Comparison of ENCODE assay signal across 14 cellular contexts in the genomic region with DNA sequence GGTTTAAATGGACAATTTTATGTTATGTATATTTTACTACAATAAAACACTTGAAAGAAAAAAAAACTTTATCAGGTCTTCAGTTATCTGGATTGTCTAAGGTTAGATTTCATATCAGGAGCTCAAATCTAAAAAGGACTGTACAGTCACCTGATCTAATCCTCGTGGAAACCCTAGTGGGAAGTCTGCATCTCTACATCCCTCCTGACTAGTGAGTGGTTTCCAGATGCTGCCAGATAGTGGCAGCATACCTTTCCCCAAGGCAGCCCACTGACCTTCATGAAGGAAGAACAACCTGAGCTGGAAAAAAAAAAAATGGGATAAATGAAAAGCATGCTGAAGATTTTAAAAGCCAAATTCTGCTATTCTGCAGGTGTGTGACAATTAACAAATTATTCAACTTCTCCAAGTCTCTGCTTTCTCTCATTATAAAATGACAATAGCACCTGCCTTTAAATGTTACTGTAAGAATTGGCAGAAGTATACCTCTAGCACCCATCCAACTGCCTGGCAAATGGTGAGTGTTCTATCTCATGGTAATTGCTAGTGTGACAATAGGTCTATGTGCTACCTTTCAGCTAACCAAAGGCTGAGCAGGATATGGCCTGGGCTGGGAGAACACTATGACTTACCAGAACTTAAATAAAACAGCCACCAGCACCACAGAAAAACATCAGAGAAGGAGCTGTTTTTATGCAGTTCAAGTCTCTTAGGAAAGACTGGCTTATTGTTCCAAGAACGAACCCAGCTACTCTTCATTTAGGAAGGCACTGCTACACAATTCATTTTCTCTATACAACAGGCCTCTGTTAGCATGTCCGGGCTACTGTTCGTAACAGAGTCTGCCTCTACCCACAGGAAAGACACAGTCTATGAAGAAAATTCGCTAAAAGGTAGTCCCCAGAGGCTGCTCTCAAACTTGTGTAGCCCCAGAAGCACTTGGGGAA. TPM values are rescaled to one million over a fixed set of nuclear protein-coding genes. Genes with fewer than 3 reads are reported as not detected.
A peak's percentile ranks its signal among the peaks of the same experiment; 100 is the strongest.
DNase-seq lines count a peak whose midpoint lies in the region; ATAC-seq and TF ChIP-seq lines count a peak whose summit lies in the region.
"Had no signal": no experiment of that assay in that cellular context is flagged by ENCODE, and none has a peak within 500 bp of the region (broad histone marks: within the 10 kb centered on the region; RNA-seq: fewer than 3 reads in every experiment).

No MANE protein-coding gene starts in this region.

- H3K36me3 ChIP-seq in cardiac muscle cell (no peaks in the 10 kb centered on the region), RWPE2 (ENCODE audit: low read depth) (peaks cover 30% of the 10 kb centered on the region), smooth muscle cell (ENCODE audit: low read depth) (no peaks in the 10 kb centered on the region)

- peaks cover 96% of the 10 kb centered on the region for H3K79me2 ChIP-seq in smooth muscle cell (ENCODE audit: low read depth)

- H3K4me3 ChIP-seq in cardiac muscle cell (no peak overlapping the region), RWPE2 (ENCODE audit: severe bottlenecking) (no peak overlapping the region), epithelial cell of proximal tubule (ENCODE audit: low read depth, low read length) (no peak overlapping the region), smooth muscle cell (no peak overlapping the region)
- H3K4me3 ChIP-seq: adrenal gland had no signal

- peaks cover 91% of the 10 kb centered on the region for H4K20me1 ChIP-seq in smooth muscle cell (ENCODE audit: low read depth)

- TF ChIP-seq CTCF in cardiac muscle cell (IDR thresholded peaks at IDR 0.05; ENCODE audit: low read depth, low read length) (no peak), RWPE2 (IDR thresholded peaks at IDR 0.05; ENCODE audit: poor library complexity, severe bottlenecking) (no peak), epithelial cell of proximal tubule (conservative IDR thresholded peaks at IDR 0.05; ENCODE audit: low read depth, low read length) (peak; percentile 31), smooth muscle cell (IDR thresholded peaks at IDR 0.05; ENCODE audit: borderline replicate concordance, insufficient read depth, poor library complexity, severe bottlenecking) (no peak)

- no peaks in the 10 kb centered on the region for H3F3A ChIP-seq in smooth muscle cell (ENCODE audit: low read depth)

- ATAC-seq in RWPE2 (ENCODE audit: low read depth) (peak; percentile 25; the same call in 1 of the 3 replicates), GM19324 (IDR thresholded peaks at IDR 0.05; ENCODE audit: low FRiP score, unreplicated experiment) (no peak), GM19023 (IDR thresholded peaks at IDR 0.05; ENCODE audit: unreplicated experiment) (no peak)
- ATAC-seq: left lobe of liver had no signal

- no peak overlapping the region for H2AFZ ChIP-seq in smooth muscle cell (ENCODE audit: low read depth)

- H3K9me3 ChIP-seq in cardiac muscle cell (ENCODE audit: low read depth), result no peaks in the 10 kb centered on the region
- peaks cover 2% of the 10 kb centered on the region for H3K9me3 ChIP-seq in RWPE2 (ENCODE audit: severe bottlenecking)
- no peaks in the 10 kb centered on the region for H3K9me3 ChIP-seq in smooth muscle cell (replicated peaks; ENCODE audit: low read depth)

- DNase-seq in cardiac muscle cell (ENCODE audit: low read depth in 1 of 2, low spot score in 1 of 2), result no peak
- no peak for DNase-seq in cardiac septum (ENCODE audit: low spot score)
- no peak for DNase-seq in RWPE2 (ENCODE audit: low spot score)
- no peak for DNase-seq in epithelial cell of proximal tubule (ENCODE audit: low read depth)
- no peak for DNase-seq in smooth muscle cell (lab: John Stamatoyannopoulos, UW; ENCODE audit: unreplicated experiment)
- no peak for DNase-seq in stimulated activated CD4-positive, alpha-beta T cell treated with anti-CD3 and anti-CD28 coated beads, Interleukin-4, amount 100 ng/mL, for 4 hours
- DNase-seq: adrenal gland, AML-193, glutamatergic neuron, NCI-H2029 treated with DMSO at 0.1 percent for 48 hours, T-helper 9 cell had no signal

- H3K9ac ChIP-seq in smooth muscle cell (ENCODE audit: low read depth), result no peak overlapping the region

- no peak overlapping the region for H3K4me2 ChIP-seq in smooth muscle cell

- H3K27me3 ChIP-seq in cardiac muscle cell (no peaks in the 10 kb centered on the region), RWPE2 (ENCODE audit: insufficient read depth, poor library complexity, severe bottlenecking) (no peaks in the 10 kb centered on the region), smooth muscle cell (ENCODE audit: low read depth) (no peaks in the 10 kb centered on the region)
- H3K27me3 ChIP-seq: adrenal gland had no signal

- intact Hi-C loops in cardiac septum (cut with DNase I), result no loop called here

- 88% methylated on average over 5 of the region's 5 CpGs for WGBS in smooth muscle cell (ENCODE audit: low lambda C conversion rate)

- H3K27ac ChIP-seq in cardiac muscle cell (peak overlapping the region; percentile 55), RWPE2 (ENCODE audit: poor library complexity, severe bottlenecking) (peak overlapping the region; percentile 6), smooth muscle cell (ENCODE audit: low read depth) (peak overlapping the region; percentile 6)

- H3K4me1 ChIP-seq in cardiac muscle cell (ENCODE audit: low read depth) (no peaks in the 10 kb centered on the region), RWPE2 (ENCODE audit: insufficient read depth, poor library complexity, severe bottlenecking) (peaks cover 14% of the 10 kb centered on the region), smooth muscle cell (ENCODE audit: low read depth) (no peaks in the 10 kb centered on the region)

RNA-seq across cellular contexts. Expression of gene CLASP1, which starts 8.6 kb away (rescaled TPM):
- total RNA-seq in cardiac muscle cell, result 41.1 and 53.0 TPM in 2 replicates
- 24.8 and 37.0 TPM in 2 replicates for polyA plus RNA-seq in cardiac muscle cell
- total RNA-seq in cardiac septum, result 66.1 TPM
- total RNA-seq in epithelial cell of proximal tubule, result 26.2 and 35.0 TPM in 2 replicates
- total RNA-seq in smooth muscle cell, result 33.8 and 54.8 TPM in 2 replicates
- 15.0 and 16.1 TPM in 2 replicates for polyA plus RNA-seq in smooth muscle cell
